In the genomic region with DNA sequence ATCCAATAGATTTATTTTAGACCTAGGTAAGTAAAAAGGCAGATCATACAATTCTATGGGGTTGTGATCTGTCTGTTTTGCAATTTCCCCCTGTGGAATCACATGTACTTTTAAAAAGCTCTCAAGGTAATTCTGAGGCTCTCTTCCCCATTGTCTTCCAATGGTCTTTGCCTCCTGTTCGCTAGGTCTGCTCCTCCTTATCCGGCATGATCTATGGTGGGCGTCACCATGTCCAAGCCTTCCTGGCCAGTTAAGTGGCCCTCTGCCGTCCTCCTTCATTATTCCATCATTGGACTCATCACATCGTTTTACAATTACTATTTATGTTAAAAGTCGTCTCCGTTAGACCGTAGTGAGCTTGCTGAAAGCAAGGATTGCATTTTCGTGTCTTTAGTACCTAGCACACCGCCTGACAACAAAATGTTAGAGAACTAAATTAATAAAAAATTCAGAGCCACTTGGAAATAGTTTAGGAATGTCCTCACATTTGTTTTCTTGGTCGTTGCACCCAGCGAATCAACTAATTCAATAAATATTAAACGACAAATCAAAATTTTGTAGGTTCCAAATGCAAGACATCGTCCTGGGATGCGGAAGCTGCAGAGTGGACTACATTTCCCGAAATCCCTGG, we compare ENCODE assay signal across 1 cellular context.
TF ChIP-seq lines count a peak whose summit lies in the region.

No MANE protein-coding gene starts in this region.

TF ChIP-seq in K562, 482 proteins besides CTCF, POLR2A, EP300 and RAD21 (continued from another document and continues in another):
- no peak for TF ChIP-seq ZNF584 (CRISPR knock-in tag; IDR thresholded peaks at IDR 0.05; ENCODE audit: low read depth)
- 0 out of 2 replicates have a peak, but pooled peaks have one; percentile 19 for TF ChIP-seq GABPB1 (CRISPR knock-in tag; IDR thresholded peaks at IDR 0.05)
- peak; percentile 15; the same call in 1 of the 2 replicates for TF ChIP-seq ZNF384 (IDR thresholded peaks at IDR 0.05; ENCODE audit: low read depth, low read length)
- TF ChIP-seq, protein P1, sequence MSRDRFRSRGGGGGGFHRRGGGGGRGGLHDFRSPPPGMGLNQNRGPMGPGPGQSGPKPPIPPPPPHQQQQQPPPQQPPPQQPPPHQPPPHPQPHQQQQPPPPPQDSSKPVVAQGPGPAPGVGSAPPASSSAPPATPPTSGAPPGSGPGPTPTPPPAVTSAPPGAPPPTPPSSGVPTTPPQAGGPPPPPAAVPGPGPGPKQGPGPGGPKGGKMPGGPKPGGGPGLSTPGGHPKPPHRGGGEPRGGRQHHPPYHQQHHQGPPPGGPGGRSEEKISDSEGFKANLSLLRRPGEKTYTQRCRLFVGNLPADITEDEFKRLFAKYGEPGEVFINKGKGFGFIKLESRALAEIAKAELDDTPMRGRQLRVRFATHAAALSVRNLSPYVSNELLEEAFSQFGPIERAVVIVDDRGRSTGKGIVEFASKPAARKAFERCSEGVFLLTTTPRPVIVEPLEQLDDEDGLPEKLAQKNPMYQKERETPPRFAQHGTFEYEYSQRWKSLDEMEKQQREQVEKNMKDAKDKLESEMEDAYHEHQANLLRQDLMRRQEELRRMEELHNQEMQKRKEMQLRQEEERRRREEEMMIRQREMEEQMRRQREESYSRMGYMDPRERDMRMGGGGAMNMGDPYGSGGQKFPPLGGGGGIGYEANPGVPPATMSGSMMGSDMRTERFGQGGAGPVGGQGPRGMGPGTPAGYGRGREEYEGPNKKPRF (IDR thresholded peaks at IDR 0.05; ENCODE audit: low read depth, low read length): no peak
- TF ChIP-seq ELF2 (CRISPR knock-in tag; IDR thresholded peaks at IDR 0.05): peak; percentile 79; the same call in 1 of the 2 replicates
- TF ChIP-seq DMBX1 (CRISPR knock-in tag; IDR thresholded peaks at IDR 0.05; ENCODE audit: borderline replicate concordance): 0 out of 2 replicates have a peak, but pooled peaks have one; percentile 38
- TF ChIP-seq SMAD4 (CRISPR knock-in tag; conservative IDR thresholded peaks at IDR 0.05): 0 out of 2 replicates have a peak, but pooled peaks have one; percentile 40
- 0 out of 2 replicates have a peak, but pooled peaks have one; percentile 56 for TF ChIP-seq ZBTB40 (IDR thresholded peaks at IDR 0.05)
- TF ChIP-seq ZBTB40 (CRISPR knock-in tag; IDR thresholded peaks at IDR 0.05): no peak
- TF ChIP-seq NR1H2 (CRISPR knock-in tag; IDR thresholded peaks at IDR 0.05): no peak
- TF ChIP-seq TAF15 (IDR thresholded peaks at IDR 0.05; ENCODE audit: low read depth, low read length): no peak
- no peak for TF ChIP-seq RHOXF2B (CRISPR knock-in tag; conservative IDR thresholded peaks at IDR 0.05)
- TF ChIP-seq LEF1 (IDR thresholded peaks at IDR 0.05): 0 out of 2 replicates have a peak, but pooled peaks have one; percentile 19
- TF ChIP-seq ETV1 (tag; conservative IDR thresholded peaks at IDR 0.05; ENCODE audit: low read depth): peak; percentile 23; the same call in 1 of the 2 replicates
- peak; percentile 38; the same call in 1 of the 2 replicates for TF ChIP-seq SP1 (CRISPR knock-in tag; IDR thresholded peaks at IDR 0.05)
- TF ChIP-seq ESRRA (IDR thresholded peaks at IDR 0.05; ENCODE audit: borderline replicate concordance, low read depth): no peak
- peak in 1 of 2 experiments; percentile 83; a peak in 1 of 4 replicates for TF ChIP-seq SIX5 (IDR thresholded peaks at IDR 0.05; ENCODE audit: borderline replicate concordance in 1 of 2, insufficient read depth in 1 of 2, low read depth in 1 of 2, low read length in 2 of 2)
- peak; percentile 33; the same call in 1 of the 2 replicates for TF ChIP-seq CTBP1 (IDR thresholded peaks at IDR 0.05; ENCODE audit: borderline replicate concordance)
- no peak for TF ChIP-seq USF2 (CRISPR knock-in tag; IDR thresholded peaks at IDR 0.05)
- no peak for TF ChIP-seq PHF21A (IDR thresholded peaks at IDR 0.05; ENCODE audit: borderline replicate concordance, low read depth)
- TF ChIP-seq SRSF7 (optimal IDR thresholded peaks at IDR 0.05; ENCODE audit: low read depth, low read length): no peak
- TF ChIP-seq, protein P2, sequence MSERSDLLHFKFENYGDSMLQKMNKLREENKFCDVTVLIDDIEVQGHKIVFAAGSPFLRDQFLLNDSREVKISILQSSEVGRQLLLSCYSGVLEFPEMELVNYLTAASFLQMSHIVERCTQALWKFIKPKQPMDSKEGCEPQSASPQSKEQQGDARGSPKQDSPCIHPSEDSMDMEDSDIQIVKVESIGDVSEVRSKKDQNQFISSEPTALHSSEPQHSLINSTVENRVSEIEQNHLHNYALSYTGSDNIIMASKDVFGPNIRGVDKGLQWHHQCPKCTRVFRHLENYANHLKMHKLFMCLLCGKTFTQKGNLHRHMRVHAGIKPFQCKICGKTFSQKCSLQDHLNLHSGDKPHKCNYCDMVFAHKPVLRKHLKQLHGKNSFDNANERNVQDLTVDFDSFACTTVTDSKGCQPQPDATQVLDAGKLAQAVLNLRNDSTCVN (CRISPR knock-in tag; IDR thresholded peaks at IDR 0.05): no peak
- peak; percentile 57 for TF ChIP-seq TAF1 (IDR thresholded peaks at IDR 0.05; ENCODE audit: control insufficient read depth, extremely low read depth, insufficient read depth, low read length, severe bottlenecking)
- TF ChIP-seq, protein P3, sequence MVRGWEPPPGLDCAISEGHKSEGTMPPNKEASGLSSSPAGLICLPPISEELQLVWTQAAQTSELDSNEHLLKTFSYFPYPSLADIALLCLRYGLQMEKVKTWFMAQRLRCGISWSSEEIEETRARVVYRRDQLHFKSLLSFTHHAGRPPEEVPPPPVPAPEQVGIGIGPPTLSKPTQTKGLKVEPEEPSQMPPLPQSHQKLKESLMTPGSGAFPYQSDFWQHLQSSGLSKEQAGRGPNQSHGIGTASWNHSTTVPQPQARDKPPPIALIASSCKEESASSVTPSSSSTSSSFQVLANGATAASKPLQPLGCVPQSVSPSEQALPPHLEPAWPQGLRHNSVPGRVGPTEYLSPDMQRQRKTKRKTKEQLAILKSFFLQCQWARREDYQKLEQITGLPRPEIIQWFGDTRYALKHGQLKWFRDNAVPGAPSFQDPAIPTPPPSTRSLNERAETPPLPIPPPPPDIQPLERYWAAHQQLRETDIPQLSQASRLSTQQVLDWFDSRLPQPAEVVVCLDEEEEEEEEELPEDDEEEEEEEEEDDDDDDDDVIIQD (CRISPR knock-in tag; IDR thresholded peaks at IDR 0.05): no peak
- peak; percentile 89 for TF ChIP-seq BRD9 (IDR thresholded peaks at IDR 0.05; ENCODE audit: low read depth, partially characterized antibody)
- no peak for TF ChIP-seq ZNF165 (CRISPR knock-in tag; IDR thresholded peaks at IDR 0.05; ENCODE audit: borderline replicate concordance)
- TF ChIP-seq FOXJ2 (tag; IDR thresholded peaks at IDR 0.05): peak; percentile 39
- TF ChIP-seq ZNF551 (CRISPR knock-in tag; IDR thresholded peaks at IDR 0.05): no peak
- TF ChIP-seq SOX6 (IDR thresholded peaks at IDR 0.05): peak; percentile 89
- TF ChIP-seq OTX1 (CRISPR knock-in tag; IDR thresholded peaks at IDR 0.05): no peak
- TF ChIP-seq GATA2 (CRISPR knock-in tag; IDR thresholded peaks at IDR 0.05): peak; percentile 84
- no peak; the same call in 1 of the 2 replicates for TF ChIP-seq ZBTB2 (IDR thresholded peaks at IDR 0.05)
- TF ChIP-seq ZNF197 (CRISPR knock-in tag; IDR thresholded peaks at IDR 0.05; ENCODE audit: low read depth): peak; percentile 53
- no peak for TF ChIP-seq ZNF311 (CRISPR knock-in tag; IDR thresholded peaks at IDR 0.05)
- no peak for TF ChIP-seq HMGN3 (IDR thresholded peaks at IDR 0.05; ENCODE audit: borderline replicate concordance, extremely low read depth, insufficient read length, low read depth, low read length)
- TF ChIP-seq NCOR1 (IDR thresholded peaks at IDR 0.05): peak; percentile 15; the same call in 1 of the 2 replicates
- no peak; the same call in 1 of the 2 replicates for TF ChIP-seq ZBTB7A (IDR thresholded peaks at IDR 0.05; ENCODE audit: borderline replicate concordance, control insufficient read depth, low read depth, low read length)
- TF ChIP-seq FOSL1 (tag; conservative IDR thresholded peaks at IDR 0.05): peak; percentile 53; the same call in 1 of the 2 replicates
- TF ChIP-seq SRF (CRISPR knock-in tag; IDR thresholded peaks at IDR 0.05): peak in 1 of 2 experiments; percentile 37; a peak in 1 of 4 replicates
- TF ChIP-seq NR2F6 (CRISPR knock-in tag; IDR thresholded peaks at IDR 0.05): no peak
- TF ChIP-seq FOS (IDR thresholded peaks at IDR 0.05; ENCODE audit: extremely low read depth, insufficient read length): no peak
- TF ChIP-seq TARDBP (IDR thresholded peaks at IDR 0.05): no peak
- TF ChIP-seq MLLT1 (IDR thresholded peaks at IDR 0.05): peak; percentile 53 to 84; a peak in 3 of 4 replicates
- TF ChIP-seq HCFC1 (IDR thresholded peaks at IDR 0.05; ENCODE audit: low read depth, low read length): peak; percentile 96; the same call in 1 of the 2 replicates
